Comparison of ENCODE assay signal across 8 cellular contexts in the genomic region with DNA sequence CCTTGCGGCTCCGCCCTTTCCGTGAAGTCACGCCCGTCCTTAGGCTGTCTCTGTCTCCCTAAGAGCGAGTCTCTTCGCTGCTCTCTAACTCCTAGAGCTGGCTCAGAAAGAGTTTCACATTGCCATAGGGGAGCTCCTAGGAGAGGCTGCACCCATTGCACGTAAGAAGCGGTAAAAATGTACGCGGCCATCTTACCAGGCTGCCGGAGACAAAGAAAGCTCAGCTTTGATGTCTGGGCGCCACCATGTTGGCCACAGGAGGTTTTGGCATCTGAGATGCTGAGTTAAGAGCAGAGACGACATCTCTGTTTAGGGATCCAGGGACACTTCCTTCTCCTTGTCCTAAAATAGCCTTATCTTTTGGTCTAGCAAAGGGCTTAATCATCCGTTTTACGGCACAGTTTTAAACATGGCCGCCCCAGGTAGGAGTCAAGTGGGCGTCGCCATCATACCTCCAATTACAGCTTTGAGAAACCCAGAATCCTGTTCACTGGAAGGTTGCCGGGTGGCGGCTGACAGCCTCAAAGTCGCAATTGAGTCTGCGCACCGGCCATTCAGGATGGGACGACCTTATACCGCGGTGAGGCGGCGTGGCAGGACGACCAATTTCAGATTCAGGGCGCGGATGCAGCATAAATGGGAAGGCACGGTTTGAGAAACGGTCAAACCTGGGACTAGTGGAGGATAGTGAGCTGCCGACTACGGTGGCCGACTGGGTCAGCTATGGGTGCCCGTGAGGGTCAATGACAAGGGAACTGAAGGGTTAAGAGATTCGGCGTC. TPM values are rescaled to one million over a fixed set of nuclear protein-coding genes. Genes with fewer than 3 reads are reported as not detected.
DNase-seq lines count a peak whose midpoint lies in the region; ATAC-seq and TF ChIP-seq lines count a peak whose summit lies in the region.

A gene (plus strand): TSS at position 553 of the 780 bp plus-strand sequence. CDS start 16,501 bp downstream, outside the sequence.

- H3K4me3 Mint-ChIP-seq in activated CD4-positive, alpha-beta memory T cell treated with anti-CD3 and anti-CD28 coated beads, Interleukin-2, amount 10 ng/mL, durations not matched to agents 7 days and 5 days = no peak within 1 kb of the TSS

- no peaks in the 10 kb centered on the region for H3K27me3 ChIP-seq in effector memory CD4-positive, alpha-beta T cell (replicated peaks; ENCODE audit: control insufficient read depth, insufficient read depth, low read length, poor library complexity, severe bottlenecking)

- no peaks in the 10 kb centered on the region for H3K4me1 Mint-ChIP-seq in activated CD4-positive, alpha-beta memory T cell treated with anti-CD3 and anti-CD28 coated beads, Interleukin-2, amount 10 ng/mL, durations not matched to agents 7 days and 5 days

- DNase-seq in AG09309 (ENCODE audit: low read depth) (peak; percentile 39), NCI-H2196 (lab: John Stamatoyannopoulos, UW; ENCODE audit: unreplicated experiment) (peak; percentile 82), lung microvascular endothelial cell (ENCODE audit: low read depth in 2 of 2) (peak; percentile 59 to 78)
- DNase-seq in activated CD4-positive, alpha-beta memory T cell treated with anti-CD3 and anti-CD28 coated beads, Interleukin-2, amount 10 ng/mL, durations not matched to agents 7 days and 5 days = peak; percentile 73
- peak; percentile 57 to 72 (median 67) for DNase-seq in effector memory CD4-positive, alpha-beta T cell
- peak; percentile 64 to 77 for DNase-seq in stimulated activated CD4-positive, alpha-beta T cell treated with anti-CD3 and anti-CD28 coated beads, Interleukin-4, amount 100 ng/mL, for 48 hours (ENCODE audit: low read depth in 2 of 2)

- POLR2A ChIA-PET in activated CD4-positive, alpha-beta memory T cell treated with anti-CD3 and anti-CD28 coated beads, Interleukin-2, amount 10 ng/mL, durations not matched to agents 7 days and 5 days (lab: Charles Lee) = interaction anchor here (0.7 to 1.9 kb wide), 12 partner anchors 38 to 1292 kb away, joined by 3 to 21 read pairs (median 3); a partner anchor contains a TSS

- peak within 1 kb of the TSS; percentile 93 for H3K27ac ChIP-seq in effector memory CD4-positive, alpha-beta T cell (ENCODE audit: insufficient read depth, low read length, poor library complexity, severe bottlenecking)

- no peaks in the 10 kb centered on the region for H3K27me3 Mint-ChIP-seq in activated CD4-positive, alpha-beta memory T cell treated with anti-CD3 and anti-CD28 coated beads, Interleukin-2, amount 10 ng/mL, durations not matched to agents 7 days and 5 days

- peak within 1 kb of the TSS; percentile 77 for H3K4me3 ChIP-seq in AG09309 (ENCODE audit: control insufficient read depth, low read depth, low read length)
- peak within 1 kb of the TSS; percentile 82 for H3K4me3 ChIP-seq in effector memory CD4-positive, alpha-beta T cell (ENCODE audit: insufficient read depth, low read depth, low read length, poor library complexity, severe bottlenecking)

- no peak for TF ChIP-seq CTCF in AG09309 (IDR thresholded peaks at IDR 0.05; ENCODE audit: control insufficient read depth, insufficient read depth, low read depth, low read length, missing control alignments)

- no peaks in the 10 kb centered on the region for H3K4me1 ChIP-seq in effector memory CD4-positive, alpha-beta T cell (ENCODE audit: control insufficient read depth, insufficient read depth, low read length, poor library complexity, severe bottlenecking)

- peaks cover 31% of the 10 kb centered on the region for H3K36me3 Mint-ChIP-seq in activated CD4-positive, alpha-beta memory T cell treated with anti-CD3 and anti-CD28 coated beads, Interleukin-2, amount 10 ng/mL, durations not matched to agents 7 days and 5 days (ENCODE audit: low read depth)

- CTCF ChIA-PET in activated CD4-positive, alpha-beta memory T cell treated with anti-CD3 and anti-CD28 coated beads, Interleukin-2, amount 10 ng/mL, durations not matched to agents 7 days and 5 days (lab: Charles Lee) = interaction anchor here (1.0 kb wide), 1 partner anchor 37 kb away, joined by 3 read pairs; a partner anchor contains a TSS

- peaks cover 30% of the 10 kb centered on the region for H3K9me3 Mint-ChIP-seq in activated CD4-positive, alpha-beta memory T cell treated with anti-CD3 and anti-CD28 coated beads, Interleukin-2, amount 10 ng/mL, durations not matched to agents 7 days and 5 days

- peaks cover 6% of the 10 kb centered on the region for H3K36me3 ChIP-seq in effector memory CD4-positive, alpha-beta T cell (ENCODE audit: control insufficient read depth, insufficient read depth, low read length)

- peaks cover 3% of the 10 kb centered on the region for H3K9me3 ChIP-seq in effector memory CD4-positive, alpha-beta T cell (ENCODE audit: control insufficient read depth, low read length)

- ATAC-seq in GM21515 (IDR thresholded peaks at IDR 0.05; ENCODE audit: unreplicated experiment) (peak; percentile 37), HG03097 (IDR thresholded peaks at IDR 0.05; ENCODE audit: low FRiP score, unreplicated experiment) (no peak)

- no peak within 1 kb of the TSS for H3K27ac Mint-ChIP-seq in activated CD4-positive, alpha-beta memory T cell treated with anti-CD3 and anti-CD28 coated beads, Interleukin-2, amount 10 ng/mL, durations not matched to agents 7 days and 5 days

RNA-seq across cellular contexts. Expression of the gene that starts here (rescaled TPM):
- total RNA-seq in activated CD4-positive, alpha-beta memory T cell treated with anti-CD3 and anti-CD28 coated beads, Interleukin-2, amount 10 ng/mL, durations not matched to agents 7 days and 5 days = 1 to 10 TPM; 2.1 to 2.3 TPM
- total RNA-seq in lung microvascular endothelial cell = 0.65 and 1.2 TPM in 2 replicates
